ENCODE assay signal across 8 cellular contexts in genomic region chr3:124033360-124034015, GRCh38. TPM values are rescaled to one million over a fixed set of nuclear protein-coding genes. Genes with fewer than 3 reads are reported as not detected.
DNase-seq lines count a peak whose midpoint lies in the region; ATAC-seq and TF ChIP-seq lines count a peak whose summit lies in the region.

Gene KALRN (plus strand): TSS chr3:124033369.

- H3K4me3 ChIP-seq in BE2C (ENCODE audit: low read depth, low read length) (peak within 1 kb of the TSS; percentile 91), lung (peak within 1 kb of the TSS; percentile 85), thymus (ENCODE audit: low read length) (peak within 1 kb of the TSS; percentile 63)

- H3K27me3 ChIP-seq in BE2C (no peaks in the 10 kb centered on the region), lung (ENCODE audit: control insufficient read depth, insufficient read depth) (no peaks in the 10 kb centered on the region), thymus (ENCODE audit: control insufficient read depth, insufficient read depth) (peaks cover 46% of the 10 kb centered on the region)

- DNase-seq in BE2C (peak; percentile 34), NCI-H69 (lab: John Stamatoyannopoulos, UW) (peak; percentile 67), dermis microvascular lymphatic vessel endothelial cell (ENCODE audit: low read depth in 2 of 2) (no peak), lung (ENCODE audit: low spot score) (no peak), A172 (ENCODE audit: low spot score) (no peak)

- H3K36me3 ChIP-seq in BE2C (no peaks in the 10 kb centered on the region), lung (ENCODE audit: control insufficient read depth in 2 of 2, insufficient read depth in 2 of 2, low read length in 2 of 2) (no peaks in the 10 kb centered on the region), thymus (ENCODE audit: control insufficient read depth, insufficient read depth) (no peaks in the 10 kb centered on the region)

- WGBS in lung, 2 donors, result 1 to 2% methylated on average over 25 to 63 of the region's 63 CpGs
- 2% methylated on average over 63 of the region's 63 CpGs for WGBS in thymus

- H3K9me3 ChIP-seq in BE2C (no peaks in the 10 kb centered on the region), lung (ENCODE audit: control insufficient read depth in 2 of 2, insufficient read depth in 1 of 2, low read length in 1 of 2) (no peaks in the 10 kb centered on the region), thymus (ENCODE audit: control insufficient read depth) (no peaks in the 10 kb centered on the region)

- peak; percentile 15 for ATAC-seq in GM19467 (IDR thresholded peaks at IDR 0.05; ENCODE audit: unreplicated experiment)
- ATAC-seq in lung (ENCODE audit: insufficient read depth, low FRiP score), result no peak
- no peak for ATAC-seq in GM18520 (IDR thresholded peaks at IDR 0.05; ENCODE audit: unreplicated experiment)

- H3K27ac ChIP-seq in lung (ENCODE audit: low read depth in 1 of 2, low read length in 1 of 2), result peak within 1 kb of the TSS; percentile 75 to 76
- H3K27ac ChIP-seq in thymus (ENCODE audit: low read depth), result no peak within 1 kb of the TSS

- TF ChIP-seq CTCF in BE2C (IDR thresholded peaks at IDR 0.05; ENCODE audit: low read depth, low read length) (no peak), lung (IDR thresholded peaks at IDR 0.05; ENCODE audit: control extremely low read depth, extremely low read depth) (no peak)

- H3K4me1 ChIP-seq in BE2C, result peaks cover 19% of the 10 kb centered on the region
- H3K4me1 ChIP-seq in lung (ENCODE audit: control insufficient read depth in 2 of 2, insufficient read depth in 2 of 2, low read length in 2 of 2), result peaks cover 0 to 14% of the 10 kb centered on the region in 2 donors
- H3K4me1 ChIP-seq in thymus (ENCODE audit: control insufficient read depth, insufficient read depth, low read length), result no peaks in the 10 kb centered on the region

RNA-seq across cellular contexts. Expression of gene KALRN, which starts in this region (rescaled TPM):
- 19.9 TPM for polyA plus RNA-seq in BE2C (2012; ENCODE audit: insufficient read depth, insufficient read length, low read depth)
- total RNA-seq in dermis microvascular lymphatic vessel endothelial cell (95.8 and 184 TPM in 2 replicates), lung (10 to 100 TPM; 29.9 to 44.9 TPM)
- polyA plus RNA-seq in lung (1 to 10 TPM; 5.2 to 5.9 TPM), thymus (2.8 TPM)
- total RNA-seq in A172 (2014; rRNA removed; shearing (Covaris generic)), result 9.5 and 13.2 TPM in 2 replicates

Comparison
In these comparisons a context has a peak if more than half of its experiments do, and no peak if none do; other contexts are left out.
1. DNase-seq: peak in BE2C (single experiment) and NCI-H69 (single experiment); none in dermis microvascular lymphatic vessel endothelial cell (0 of 2), lung (single experiment) and A172 (single experiment).
2. Peak in every context shown above with its lines, with median percentiles within 50 percentile points of each other: H3K4me3 ChIP-seq.